Comparison of ENCODE assay signal across 8 cellular contexts in genomic region chr2:95991351-95992094, GRCh38. TPM values are rescaled to one million over a fixed set of nuclear protein-coding genes. Genes with fewer than 3 reads are reported as not detected.
A peak's percentile ranks its signal among the peaks of the same experiment; 100 is the strongest.
DNase-seq lines count a peak whose midpoint lies in the region; ATAC-seq and FAIRE-seq lines count a peak whose summit lies in the region.
"Not testable (repeated sequence)": the region's sequence is repeated elsewhere in the genome, so short reads cannot be mapped to it uniquely, and the experiment has no call there.

Gene ANKRD36C, minus strand, starts transcription at chr2:95991824. Its CDS starts 116 bp downstream, at chr2:95991708.

- peak within 1 kb of the TSS; percentile 94 for H3K27ac ChIP-seq in cingulate gyrus (ENCODE audit: low read depth, low read length)
- H3K27ac ChIP-seq in aorta (ENCODE audit: low read depth in 1 of 2, low read length in 2 of 2) = peak within 1 kb of the TSS in 1 of 2 donors; percentile 78

- not testable (repeated sequence) for H3K9me3 Mint-ChIP-seq in IgD-negative memory B cell

- peak; percentile 95 for ATAC-seq in HG02571 (IDR thresholded peaks at IDR 0.05; ENCODE audit: unreplicated experiment)
- ATAC-seq in aorta (ENCODE audit: low FRiP score) = peak; percentile 94

- not testable (repeated sequence) for DNase-seq in GM18507 (ENCODE audit: extremely low spot score, insufficient read length, low read depth); posterior vena cava (ENCODE audit: low spot score); aorta
- DNase-seq in activated CD4-positive, alpha-beta T cell treated with anti-CD3 and anti-CD28 coated beads for 48 hours = peak; percentile 41

- intact Hi-C loops in posterior vena cava (cut with DNase I) = not testable (repeated sequence)
- intact Hi-C loops in aorta (cut with DNase I) = loop anchor here in 1 of 2 donors (5.0 to 10.0 kb wide), 2 partner anchors 181 to 513 kb away; partner anchors contain the start of gene NEURL3

- not testable (repeated sequence) for H3K27me3 Mint-ChIP-seq in IgD-negative memory B cell

- not testable (repeated sequence) for H3K27me3 ChIP-seq in aorta (ENCODE audit: control insufficient read depth in 1 of 2, insufficient read depth in 2 of 2, low read length in 1 of 2)

- peak within 1 kb of the TSS; percentile 71 for H3K4me3 ChIP-seq in iPS-18c (ENCODE audit: insufficient read depth, low read depth, low read length)
- H3K4me3 ChIP-seq in aorta (ENCODE audit: low read length in 2 of 2) = peak within 1 kb of the TSS; percentile 14 to 33

- H3K4me1 Mint-ChIP-seq in IgD-negative memory B cell = not testable (repeated sequence)

- peak; percentile 36 for FAIRE-seq in GM18507 (lab: Jason Lieb, UNC)

- H3K36me3 ChIP-seq in aorta (ENCODE audit: control insufficient read depth in 1 of 2, insufficient read depth in 2 of 2, low read length in 1 of 2) = not testable (repeated sequence)

- H3K4me3 Mint-ChIP-seq in IgD-negative memory B cell = peak within 1 kb of the TSS; percentile 95 to 100 (median 100)

- not testable (repeated sequence) for H3K4me1 ChIP-seq in aorta (ENCODE audit: control insufficient read depth in 1 of 2, insufficient read depth in 2 of 2, low read length in 2 of 2)

- H3K27ac Mint-ChIP-seq in IgD-negative memory B cell = peak within 1 kb of the TSS; percentile 99

- not testable (repeated sequence) for H3K9me3 ChIP-seq in iPS-18c (ENCODE audit: control insufficient read depth, insufficient read depth, low read length); aorta (ENCODE audit: control insufficient read depth, low read length)

- 0 to 1% methylated on average over 19 to 32 of the region's 56 CpGs for WGBS in aorta, 2 donors

- H3K36me3 Mint-ChIP-seq in IgD-negative memory B cell = not testable (repeated sequence)

RNA-seq across cellular contexts. Expression of gene ANKRD36C, which starts in this region (rescaled TPM):
- polyA plus RNA-seq in IgD-negative memory B cell (15.6 TPM), aorta (1 to 10 TPM; 1.4 to 4.4 TPM)
- total RNA-seq in posterior vena cava (10 to 100 TPM; 36.0 to 37.2 TPM), aorta (10 to 100 TPM; 52.7 to 81.1 TPM)
